13 cellular contexts compared by ENCODE assay signal in the genomic region with DNA sequence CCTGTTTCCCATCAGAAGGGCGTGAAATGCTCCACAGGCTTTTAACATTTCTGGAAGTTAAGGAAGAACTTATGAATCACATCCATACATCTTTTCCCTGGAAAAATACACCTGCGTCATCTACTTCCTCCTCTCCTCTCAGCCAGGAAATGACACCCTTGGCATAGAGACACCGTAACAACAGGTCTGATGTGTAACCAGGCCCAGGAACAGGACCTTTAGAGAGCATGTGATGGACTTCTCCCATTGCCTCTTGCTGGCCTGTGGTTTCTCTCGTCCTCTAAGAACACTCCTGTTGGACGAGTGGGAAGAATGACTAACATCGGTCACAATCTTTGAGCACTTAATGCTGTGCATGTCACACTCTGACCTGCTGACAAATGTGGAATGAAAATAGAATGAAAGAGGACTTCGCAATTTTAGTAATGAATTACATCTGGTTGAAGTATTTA. TPM values are rescaled to one million over a fixed set of nuclear protein-coding genes. Genes with fewer than 3 reads are reported as not detected.
DNase-seq lines count a peak whose midpoint lies in the region; ATAC-seq and TF ChIP-seq lines count a peak whose summit lies in the region.
"Had no signal": no experiment of that assay in that cellular context is flagged by ENCODE, and none has a peak within 500 bp of the region (broad histone marks: within the 10 kb centered on the region; RNA-seq: fewer than 3 reads in every experiment).

No MANE protein-coding gene starts in this region.

- no peaks in the 10 kb centered on the region for H3K36me3 ChIP-seq in MG63

- no peak for ATAC-seq in GM21723 (IDR thresholded peaks at IDR 0.05; ENCODE audit: unreplicated experiment)
- ATAC-seq: HepG2 had no signal

- peaks cover 22% of the 10 kb centered on the region for H3K4me1 Mint-ChIP-seq in type B pancreatic cell (ENCODE audit: unreplicated experiment)

- DNase-seq in HT1080 (ENCODE audit: low read depth) (peak; percentile 71), dermis blood vessel endothelial cell (peak; percentile 93), islet precursor cell (peak; percentile 63), type B pancreatic cell (ENCODE audit: extremely low spot score, unreplicated experiment) (no peak), DMS153 treated with DMSO at 0.1 percent for 48 hours (lab: John Stamatoyannopoulos, UW; ENCODE audit: unreplicated experiment) (no peak), GM10266 (ENCODE audit: extremely low spot score) (no peak), MG63 (no peak)
- DNase-seq: DMS79; NCI-H1930; stimulated activated CD4-positive, alpha-beta T cell treated with anti-CD3 and anti-CD28 coated beads, Interleukin-12 subunit alpha, Interleukin-12 subunit beta, amount 100 ng/mL, for 4 hours; T1000 had no signal

- no peak for TF ChIP-seq CTCF in type B pancreatic cell (conservative IDR thresholded peaks at IDR 0.05)
- TF ChIP-seq CTCF in GM10266 (IDR thresholded peaks at IDR 0.05; ENCODE audit: control insufficient read depth, insufficient read depth, low read depth, missing control alignments): no peak

- H3K4me3 ChIP-seq in MG63: no peak overlapping the region

- no peaks in the 10 kb centered on the region for H3K9me3 ChIP-seq in MG63

- peak overlapping the region; percentile 74 for H3K27ac Mint-ChIP-seq in type B pancreatic cell

- no peaks in the 10 kb centered on the region for H3K27me3 ChIP-seq in MG63

- no peaks in the 10 kb centered on the region for H3K27me3 Mint-ChIP-seq in type B pancreatic cell

- H3K4me3 Mint-ChIP-seq in type B pancreatic cell: no peak overlapping the region

- no peaks in the 10 kb centered on the region for H3K9me3 Mint-ChIP-seq in type B pancreatic cell

- H3K36me3 Mint-ChIP-seq in type B pancreatic cell: no peaks in the 10 kb centered on the region

RNA-seq across cellular contexts. Expression of a gene that starts 28.5 kb away (rescaled TPM):
- total RNA-seq in HT1080 (2014; rRNA removed; shearing (Covaris generic)): 54.5 and 82.3 TPM in 2 replicates
- polyA plus RNA-seq in HT1080 (2015; cell fraction: cytosol; rRNA removed): 72.2 and 74.7 TPM in 2 replicates
- polyA plus RNA-seq in HT1080 (2015; cell fraction: nucleus; rRNA removed): 97.8 and 98.5 TPM in 2 replicates
- total RNA-seq in dermis blood vessel endothelial cell: 28.8 and 50.0 TPM in 2 replicates
- total RNA-seq in type B pancreatic cell (ENCODE audit: low replicate concordance): 129 and 143 TPM in 2 replicates
- 112 and 114 TPM in 2 replicates for total RNA-seq in MG63 (2014; rRNA removed; shearing (Covaris generic); ENCODE audit: low replicate concordance)

Comparison
In these comparisons a context has a peak if more than half of its experiments do, and no peak if none do; other contexts are left out.
1. DNase-seq: peak in HT1080 (single experiment), dermis blood vessel endothelial cell (single experiment) and islet precursor cell (single experiment); none in type B pancreatic cell (single experiment), DMS153 treated with DMSO at 0.1 percent for 48 hours (single experiment), GM10266 (single experiment) and MG63 (single experiment).